Comparison of ENCODE assay signal across 1 cellular context in genomic region chr4:85952518-85952917, GRCh38.
TF ChIP-seq lines count a peak whose summit lies in the region.

No MANE protein-coding gene starts in this region.

TF ChIP-seq in endothelial cell of umbilical vein, 7 proteins besides CTCF, POLR2A, EP300 and RAD21 (continued from another document):
- no peak for TF ChIP-seq POLR2AphosphoS5 (IDR thresholded peaks at IDR 0.05; ENCODE audit: insufficient read depth, low read depth, low read length)
